In genomic region chr3:185932213-185932612, GRCh38 we compare ENCODE assay signal across 8 cellular contexts. TPM values are rescaled to one million over a fixed set of nuclear protein-coding genes. Genes with fewer than 3 reads are reported as not detected.
DNase-seq lines count a peak whose midpoint lies in the region; FAIRE-seq and TF ChIP-seq lines count a peak whose summit lies in the region.

No MANE protein-coding gene starts in this region.

- peaks cover 44 to 60% of the 10 kb centered on the region in 2 donors for H3K4me1 ChIP-seq in kidney (ENCODE audit: control insufficient read depth in 1 of 2, insufficient read depth in 1 of 2, low read depth in 1 of 2, low read length in 2 of 2)
- H3K4me1 ChIP-seq in tibial nerve: peaks cover 6 to 84% (median 75%) of the 10 kb centered on the region in 4 donors
- peaks cover 35% of the 10 kb centered on the region; the same call in 1 of the 2 replicates for H3K4me1 ChIP-seq in SJCRH30

- H3K36me3 Mint-ChIP-seq in activated naive CD4-positive, alpha-beta T cell treated with anti-CD3 and anti-CD28 coated beads, Interleukin-2, amount 50 U/mL, for 24 hours: peaks cover 59% of the 10 kb centered on the region
- H3K36me3 Mint-ChIP-seq in activated naive CD8-positive, alpha-beta T cell treated with anti-CD3 and anti-CD28 coated beads for 36 hours: peaks cover 95% of the 10 kb centered on the region

- no peaks in the 10 kb centered on the region for H3K9me3 Mint-ChIP-seq in activated naive CD4-positive, alpha-beta T cell treated with anti-CD3 and anti-CD28 coated beads, Interleukin-2, amount 50 U/mL, for 24 hours
- H3K9me3 Mint-ChIP-seq in activated naive CD8-positive, alpha-beta T cell treated with anti-CD3 and anti-CD28 coated beads for 36 hours: no peaks in the 10 kb centered on the region

- peaks cover 63% of the 10 kb centered on the region for H3K4me1 Mint-ChIP-seq in activated naive CD4-positive, alpha-beta T cell treated with anti-CD3 and anti-CD28 coated beads, Interleukin-2, amount 50 U/mL, for 24 hours
- H3K4me1 Mint-ChIP-seq in activated naive CD8-positive, alpha-beta T cell treated with anti-CD3 and anti-CD28 coated beads for 36 hours: peaks cover 67% of the 10 kb centered on the region

- TF ChIP-seq CTCF in kidney (IDR thresholded peaks at IDR 0.05; ENCODE audit: borderline replicate concordance, extremely low read depth, insufficient read depth) (no peak), tibial nerve (IDR thresholded peaks at IDR 0.05) (no peak)

- peak overlapping the region; percentile 99 for H3K4me3 Mint-ChIP-seq in activated naive CD4-positive, alpha-beta T cell treated with anti-CD3 and anti-CD28 coated beads, Interleukin-2, amount 50 U/mL, for 24 hours
- H3K4me3 Mint-ChIP-seq in activated naive CD8-positive, alpha-beta T cell treated with anti-CD3 and anti-CD28 coated beads for 36 hours: peak overlapping the region; percentile 86

- no peak for TF ChIP-seq EP300 in tibial nerve (IDR thresholded peaks at IDR 0.05)

- H3K36me3 ChIP-seq in kidney (ENCODE audit: control insufficient read depth in 1 of 2, insufficient read depth in 2 of 2, low read length in 2 of 2) (no peaks in the 10 kb centered on the region), tibial nerve (no peaks in the 10 kb centered on the region), SJCRH30 (peaks cover 75% of the 10 kb centered on the region)

- intact Hi-C loops in kidney (cut with DNase I): no loop called here

- peak overlapping the region; percentile 93 for H3K27ac Mint-ChIP-seq in activated naive CD4-positive, alpha-beta T cell treated with anti-CD3 and anti-CD28 coated beads, Interleukin-2, amount 50 U/mL, for 24 hours
- H3K27ac Mint-ChIP-seq in activated naive CD8-positive, alpha-beta T cell treated with anti-CD3 and anti-CD28 coated beads for 36 hours: peak overlapping the region; percentile 66

- peak overlapping the region in 1 of 2 donors; percentile 34 for H3K9ac ChIP-seq in kidney (ENCODE audit: low read length in 2 of 2)

- no peak overlapping the region for H3K27ac ChIP-seq in kidney (ENCODE audit: low read depth in 2 of 2, low read length in 2 of 2)
- peak overlapping the region in 3 of 4 donors; percentile 0 to 100 (median 99) for H3K27ac ChIP-seq in tibial nerve
- no peak overlapping the region for H3K27ac ChIP-seq in SJCRH30

- DNase-seq in activated naive CD4-positive, alpha-beta T cell treated with Interleukin-2 at 50 U/mL for 16 hours: no peak
- no peak for DNase-seq in activated naive CD8-positive, alpha-beta T cell treated with anti-CD3 and anti-CD28 coated beads for 36 hours
- no peak for DNase-seq in kidney
- no peak for DNase-seq in tibial nerve (ENCODE audit: low spot score in 2 of 2)
- no peak for DNase-seq in MV-4-11 (lab: John Stamatoyannopoulos, UW)
- no peak for DNase-seq in SJCRH30
- DNase-seq in NCI-H1436 treated with DMSO at 0.1 percent for 48 hours (lab: John Stamatoyannopoulos, UW): no peak

- no peak for FAIRE-seq in kidney (lab: Jason Lieb, UNC)

- H3K27me3 ChIP-seq in tibial nerve (no peaks in the 10 kb centered on the region), SJCRH30 (no peaks in the 10 kb centered on the region)

- peak overlapping the region; percentile 44 to 46 for H3K4me3 ChIP-seq in kidney (ENCODE audit: low read length in 2 of 2)
- peak overlapping the region in 2 of 4 donors; percentile 7 to 9 for H3K4me3 ChIP-seq in tibial nerve
- H3K4me3 ChIP-seq in SJCRH30: no peak overlapping the region

- H3K9me3 ChIP-seq in kidney (ENCODE audit: control insufficient read depth in 1 of 2, low read length in 2 of 2) (no peaks in the 10 kb centered on the region), tibial nerve (no peaks in the 10 kb centered on the region), SJCRH30 (replicated peaks) (no peaks in the 10 kb centered on the region)

- H3K27me3 Mint-ChIP-seq in activated naive CD4-positive, alpha-beta T cell treated with anti-CD3 and anti-CD28 coated beads, Interleukin-2, amount 50 U/mL, for 24 hours: no peaks in the 10 kb centered on the region
- no peaks in the 10 kb centered on the region for H3K27me3 Mint-ChIP-seq in activated naive CD8-positive, alpha-beta T cell treated with anti-CD3 and anti-CD28 coated beads for 36 hours

- WGBS in tibial nerve, 2 donors: 3 to 6% methylated on average over 5 of the region's 5 CpGs

- TF ChIP-seq POLR2A in tibial nerve (IDR thresholded peaks at IDR 0.05): no peak

RNA-seq across cellular contexts. Expression of gene TRA2B, which starts 5.6 kb away (rescaled TPM):
- 100 to 1,000 TPM; 289 to 291 TPM for total RNA-seq in activated naive CD8-positive, alpha-beta T cell treated with anti-CD3 and anti-CD28 coated beads for 36 hours
- total RNA-seq in kidney (109 TPM), tibial nerve (100 to 1,000 TPM; 134 to 216 (median 201) TPM)
- 66.8 TPM for polyA plus RNA-seq in kidney (ENCODE audit: insufficient read depth, low read depth, low replicate concordance)
- total RNA-seq in SJCRH30 (2014; rRNA removed; shearing (Covaris generic)): 304 and 358 TPM in 2 replicates

Comparison
In these comparisons a context has a peak if more than half of its experiments do, and no peak if none do; other contexts are left out.
1. H3K27ac ChIP-seq: peak in tibial nerve (3 of 4); none in kidney (0 of 2) and SJCRH30 (single experiment).